ENCODE assay signal across 14 cellular contexts in genomic region chr1:1577367-1578011, GRCh38.
"Had no signal": no experiment of that assay in that cellular context is flagged by ENCODE, and none has a peak within 500 bp of the region (broad histone marks: within the 10 kb centered on the region; RNA-seq: fewer than 3 reads in every experiment).

No MANE protein-coding gene starts in this region.

- H3K36me3 Mint-ChIP-seq: stimulated activated memory B cell treated with anti-CD40 and anti-IgM and Interleukin-4, amounts not matched to agents 10 μg/mL and 1 μg/mL and 100 μg/mL, for 72 hours had no signal

- H3K36me3 ChIP-seq: brain microvascular endothelial cell, tibial artery, vagina had no signal

- H3K27me3 ChIP-seq: brain microvascular endothelial cell, vagina had no signal

- H3K27ac Mint-ChIP-seq: activated T-helper 17 cell treated with anti-CD3 and anti-CD28 coated beads, Interleukin-2, amount 50 U/mL, for 72 hours; stimulated activated memory B cell treated with anti-CD40 and anti-IgM and Interleukin-4, amounts not matched to agents 10 μg/mL and 1 μg/mL and 100 μg/mL, for 72 hours had no signal

- H3K27ac ChIP-seq: brain microvascular endothelial cell, tibial artery, vagina had no signal

- H3K9me3 Mint-ChIP-seq: activated T-helper 17 cell treated with anti-CD3 and anti-CD28 coated beads, Interleukin-2, amount 50 U/mL, for 72 hours; natural killer cell treated with Interleukin-12 subunit alpha and Interleukin-12 subunit beta and Interleukin-15 and Interleukin-18, amount 100 ng/mL, for 72 hours; stimulated activated memory B cell treated with anti-CD40 and anti-IgM and Interleukin-4, amounts not matched to agents 10 μg/mL and 1 μg/mL and 100 μg/mL, for 72 hours had no signal

- ATAC-seq: activated T-helper 17 cell treated with anti-CD3 and anti-CD28 coated beads, Interleukin-2, amount 50 U/mL, for 72 hours; natural killer cell treated with Interleukin-12 subunit alpha and Interleukin-12 subunit beta and Interleukin-15 and Interleukin-18, amount 100 ng/mL, for 72 hours; stimulated activated memory B cell treated with anti-CD40 and anti-IgM and Interleukin-4, amounts not matched to agents 10 μg/mL and 1 μg/mL and 100 μg/mL, for 72 hours had no signal

- H3K4me3 Mint-ChIP-seq: activated T-helper 17 cell treated with anti-CD3 and anti-CD28 coated beads, Interleukin-2, amount 50 U/mL, for 72 hours; natural killer cell treated with Interleukin-12 subunit alpha and Interleukin-12 subunit beta and Interleukin-15 and Interleukin-18, amount 100 ng/mL, for 72 hours; stimulated activated memory B cell treated with anti-CD40 and anti-IgM and Interleukin-4, amounts not matched to agents 10 μg/mL and 1 μg/mL and 100 μg/mL, for 72 hours had no signal

- DNase-seq: activated CD4-positive, CD25-positive, alpha-beta regulatory T cell treated with anti-CD3 and anti-CD28 coated beads, Interleukin-2, amount 50 U/mL, for 72 hours; activated naive CD4-positive, alpha-beta T cell treated with Interleukin-2 at 50 U/mL for 16 hours; anterior cingulate cortex; brain microvascular endothelial cell; effector memory CD4-positive, alpha-beta T cell; foreskin melanocyte; islet precursor cell; mesenchymal stem cell; stimulated activated CD4-positive, alpha-beta T cell treated with anti-CD3 and anti-CD28 coated beads, Interleukin-2, amount 100 ng/mL, for 48 hours; tibial artery had no signal

- H3K4me3 ChIP-seq: tibial artery, vagina had no signal

- H3K9me3 ChIP-seq: tibial artery, vagina had no signal
